In genomic region chr4:150579591-150580234, GRCh38 we compare ENCODE assay signal across 9 cellular contexts. TPM values are rescaled to one million over a fixed set of nuclear protein-coding genes. Genes with fewer than 3 reads are reported as not detected.
A peak's percentile ranks its signal among the peaks of the same experiment; 100 is the strongest.
DNase-seq lines count a peak whose midpoint lies in the region; ATAC-seq and TF ChIP-seq lines count a peak whose summit lies in the region.
"Had no signal": no experiment of that assay in that cellular context is flagged by ENCODE, and none has a peak within 500 bp of the region (broad histone marks: within the 10 kb centered on the region; RNA-seq: fewer than 3 reads in every experiment).

No MANE protein-coding gene starts in this region.

- dilution Hi-C loops in IMR-90 (cut with HindIII; ENCODE audit: low sequenced_read_pairs, unreplicated experiment): no loop called here

- peak overlapping the region; percentile 91 for H2AFZ ChIP-seq in IMR-90 (replicated peaks; ENCODE audit: low read length, poor library complexity)

- intact Hi-C loops in IMR-90 (cut with micrococcal nuclease) (loop anchor here (5.0 kb wide), 4 partner anchors 192 to 582 kb away; no protein-coding TSS in a partner anchor), lower lobe of right lung (cut with DNase I) (no loop called here)

- no peak overlapping the region for H2AK5ac ChIP-seq in IMR-90 (ENCODE audit: low read depth, low read length)

- peak overlapping the region; percentile 54 for H3K18ac ChIP-seq in IMR-90 (ENCODE audit: low read depth, low read length)

- H2AK9ac ChIP-seq in IMR-90 (replicated peaks; ENCODE audit: low read depth, low read length, poor library complexity): peak overlapping the region; percentile 2

- peak overlapping the region; percentile 67 for H3K9ac ChIP-seq in IMR-90 (ENCODE audit: low read depth, low read length)

- H3K9me3 ChIP-seq in IMR-90 (ENCODE audit: control insufficient read depth, insufficient read depth, low read length) (no peaks in the 10 kb centered on the region), lower lobe of right lung (no peaks in the 10 kb centered on the region), thoracic aorta (no peaks in the 10 kb centered on the region)

- H3K4ac ChIP-seq in IMR-90 (ENCODE audit: low read depth, low read length): peak overlapping the region; percentile 58

- H3K4me3 ChIP-seq in IMR-90 (ENCODE audit: insufficient read depth, low read depth, low read length) (peak overlapping the region; percentile 49), epithelial cell of esophagus (ENCODE audit: low read length) (peak overlapping the region; percentile 7), lower lobe of right lung (peak overlapping the region; percentile 41), thoracic aorta (peak overlapping the region; percentile 60)

- H3K4me1 ChIP-seq in IMR-90 (ENCODE audit: control insufficient read depth, insufficient read depth, low read length) (0 out of 2 replicates have a peak, but pooled peaks cover 2% of the 10 kb centered on the region), lower lobe of right lung (no peaks in the 10 kb centered on the region), thoracic aorta (ENCODE audit: control insufficient read depth in 1 of 2, low read depth in 2 of 2) (no peaks in the 10 kb centered on the region)

- no peaks in the 10 kb centered on the region for H3K27me3 ChIP-seq in IMR-90 (ENCODE audit: control insufficient read depth, insufficient read depth, low read length)
- no peaks in the 10 kb centered on the region for H3K27me3 ChIP-seq in lower lobe of right lung (ENCODE audit: low read depth)
- no peaks in the 10 kb centered on the region for H3K27me3 ChIP-seq in thoracic aorta (replicated peaks; ENCODE audit: insufficient read depth)

- peak overlapping the region; percentile 14; the same call in 1 of the 2 replicates for H2BK20ac ChIP-seq in IMR-90 (ENCODE audit: low read depth, low read length)

- peaks cover 0 to 13% of the 10 kb centered on the region in 2 experiments; a peak in 2 of 4 replicates for H3K79me1 ChIP-seq in IMR-90 (ENCODE audit: low read depth in 1 of 2, low read length in 2 of 2)

- no peak for TF ChIP-seq POLR2A in IMR-90 (IDR thresholded peaks at IDR 0.05; ENCODE audit: low read depth, low read length)

- H3K14ac ChIP-seq in IMR-90 (replicated peaks; ENCODE audit: low read depth, low read length): peak overlapping the region; percentile 50; the same call in 1 of the 2 replicates

- H3K27ac ChIP-seq in IMR-90 (ENCODE audit: insufficient read depth, low read length): peak overlapping the region; percentile 70
- H3K27ac ChIP-seq in lower lobe of right lung: no peak overlapping the region
- peak overlapping the region in 1 of 2 donors; percentile 50 for H3K27ac ChIP-seq in thoracic aorta

- POLR2A ChIA-PET in IMR-90 (lab: Charles Lee; ENCODE audit: unreplicated experiment): no interaction called here

- H3K9me1 ChIP-seq in IMR-90 (ENCODE audit: insufficient read depth, low read length): peaks cover 2% of the 10 kb centered on the region; the same call in 1 of the 2 replicates

- H3K23ac ChIP-seq in IMR-90 (ENCODE audit: low read depth, low read length): peak overlapping the region; percentile 83

- peak; percentile 43 for DNase-seq in IMR-90
- DNase-seq in epithelial cell of esophagus (ENCODE audit: low read depth): no peak
- DNase-seq in lower lobe of right lung: no peak
- DNase-seq in thoracic aorta (ENCODE audit: low spot score): no peak
- DNase-seq in medulla oblongata (ENCODE audit: extremely low spot score): no peak
- DNase-seq in NCI-H510A treated with DMSO at 0.1 percent for 48 hours (lab: John Stamatoyannopoulos, UW): no peak
- no peak for DNase-seq in AML-193 (lab: John Stamatoyannopoulos, UW)
- DNase-seq: HFFc6 had no signal

- no peak overlapping the region; the same call in 1 of the 2 replicates for H3K56ac ChIP-seq in IMR-90 (ENCODE audit: extremely low read depth, insufficient read depth, low read length)

- TF ChIP-seq RAD21 in IMR-90 (IDR thresholded peaks at IDR 0.05; ENCODE audit: low read length): no peak

- WGBS in IMR-90 (ENCODE audit: extremely low coverage in 2 of 2, insufficient read length in 1 of 2), 2 experiments: 0% methylated on average over 5 of the region's 65 CpGs; no CpG with 5 or more reads in 1 of the 2 experiments

- H4K5ac ChIP-seq in IMR-90 (ENCODE audit: low read depth, low read length): peak overlapping the region; percentile 55; the same call in 1 of the 2 replicates

- peak overlapping the region; percentile 24; the same call in 1 of the 3 replicates for H2BK15ac ChIP-seq in IMR-90 (ENCODE audit: low read depth, low read length)

- peak overlapping the region; percentile 53 for H2BK5ac ChIP-seq in IMR-90 (ENCODE audit: low read depth, low read length, poor library complexity, severe bottlenecking)

- peak overlapping the region; percentile 53; the same call in 1 of the 2 replicates for H4K91ac ChIP-seq in IMR-90 (ENCODE audit: insufficient read depth, low read depth, low read length)

- peak; percentile 38 for ATAC-seq in IMR-90 (ENCODE audit: low read depth)
- peak in 1 of 2 donors; percentile 47 for ATAC-seq in lower lobe of right lung
- ATAC-seq in thoracic aorta (ENCODE audit: insufficient number of reproducible peaks, low FRiP score, low read depth): no peak
- no peak for ATAC-seq in HG03442 (IDR thresholded peaks at IDR 0.05; ENCODE audit: unreplicated experiment)

- H4K8ac ChIP-seq in IMR-90 (ENCODE audit: low read depth in 2 of 2, low read length in 2 of 2): peak overlapping the region; percentile 77 to 82; a peak in 3 of 4 replicates

- H3K36me3 ChIP-seq in IMR-90 (ENCODE audit: control insufficient read depth, insufficient read depth, low read length) (no peaks in the 10 kb centered on the region), lower lobe of right lung (no peaks in the 10 kb centered on the region), thoracic aorta (no peaks in the 10 kb centered on the region)

- peak overlapping the region; percentile 82 for H2BK120ac ChIP-seq in IMR-90 (ENCODE audit: low read depth, low read length)

- TF ChIP-seq CTCF in IMR-90 (conservative IDR thresholded peaks at IDR 0.05; ENCODE audit: low read depth, low read length): no peak
- TF ChIP-seq CTCF in epithelial cell of esophagus (IDR thresholded peaks at IDR 0.05; ENCODE audit: insufficient read depth, low read depth, low read length, missing control alignments): no peak
- no peak for TF ChIP-seq CTCF in lower lobe of right lung (IDR thresholded peaks at IDR 0.05)
- TF ChIP-seq CTCF in thoracic aorta (IDR thresholded peaks at IDR 0.05): no peak

- H4K20me1 ChIP-seq in IMR-90 (ENCODE audit: insufficient read depth, low read length): no peaks in the 10 kb centered on the region

- CTCF ChIA-PET in IMR-90 (lab: Yijun Ruan, JAX): interaction anchor here (1.0 to 1.5 kb wide), 2 partner anchors 20 to 282 kb away, joined by 3 to 4 read pairs; no protein-coding TSS in a partner anchor

- in situ Hi-C loops in IMR-90 (cut with MboI; ENCODE audit: low sequenced_read_pairs): loop anchor here (10.0 kb wide), 1 partner anchor 575 kb away; no protein-coding TSS in a partner anchor

- no TSS peak for BruUV-seq in IMR-90 (replicated peaks; lab: Mats Ljungman, UMichigan)

- peak overlapping the region; percentile 79 for H3K4me2 ChIP-seq in IMR-90 (ENCODE audit: low read depth, low read length)

TF ChIP-seq in IMR-90, 13 proteins besides CTCF, POLR2A, EP300 and RAD21:
- TF ChIP-seq CHD1 (IDR thresholded peaks at IDR 0.05; ENCODE audit: low read depth, low read length) (no peak), MAFK (IDR thresholded peaks at IDR 0.05; ENCODE audit: low read depth, low read length) (no peak), USF2 (IDR thresholded peaks at IDR 0.05; ENCODE audit: low read depth, low read length) (no peak), RFX5 (IDR thresholded peaks at IDR 0.05; ENCODE audit: low read depth, low read length) (no peak), FOS (IDR thresholded peaks at IDR 0.05; ENCODE audit: low read depth, low read length) (no peak), ELK1 (IDR thresholded peaks at IDR 0.05; ENCODE audit: borderline replicate concordance, low read depth, low read length) (no peak), NFE2L2 (IDR thresholded peaks at IDR 0.05; ENCODE audit: low read depth, low read length) (no peak), CEBPB (IDR thresholded peaks at IDR 0.05; ENCODE audit: low read depth, low read length) (no peak)

RNA-seq across cellular contexts. Expression of gene MAB21L2, which starts 2.2 kb away (rescaled TPM):
- 11.7 and 12.0 TPM in 2 replicates for total RNA-seq in IMR-90 (2012; rRNA removed)
- 7.6 TPM in 2 replicates for polyA plus RNA-seq in IMR-90 (2012; rRNA removed)
- polyA plus RNA-seq in IMR-90 (2012; cell fraction: cytosol; rRNA removed): 5.5 and 8.4 TPM in 2 replicates
- 2.9 and 4.1 TPM in 2 replicates for polyA plus RNA-seq in IMR-90 (2012; cell fraction: nucleus; rRNA removed; ENCODE audit: low replicate concordance)
- total RNA-seq in lower lobe of right lung: not detected
- 10 to 100 TPM in 1 of 2 donors, not detected in 1; 13.9 TPM for total RNA-seq in thoracic aorta
- total RNA-seq: HFFc6 had no signal

Comparison
In these comparisons a context has a peak if more than half of its experiments do, and no peak if none do; other contexts are left out.
1. H3K4me3 ChIP-seq: peak in every context shown above with its lines; median percentile 60 in thoracic aorta; 49 in IMR-90; 41 in lower lobe of right lung; 7 in epithelial cell of esophagus.